Comparison of ENCODE assay signal across 8 cellular contexts in the genomic region with DNA sequence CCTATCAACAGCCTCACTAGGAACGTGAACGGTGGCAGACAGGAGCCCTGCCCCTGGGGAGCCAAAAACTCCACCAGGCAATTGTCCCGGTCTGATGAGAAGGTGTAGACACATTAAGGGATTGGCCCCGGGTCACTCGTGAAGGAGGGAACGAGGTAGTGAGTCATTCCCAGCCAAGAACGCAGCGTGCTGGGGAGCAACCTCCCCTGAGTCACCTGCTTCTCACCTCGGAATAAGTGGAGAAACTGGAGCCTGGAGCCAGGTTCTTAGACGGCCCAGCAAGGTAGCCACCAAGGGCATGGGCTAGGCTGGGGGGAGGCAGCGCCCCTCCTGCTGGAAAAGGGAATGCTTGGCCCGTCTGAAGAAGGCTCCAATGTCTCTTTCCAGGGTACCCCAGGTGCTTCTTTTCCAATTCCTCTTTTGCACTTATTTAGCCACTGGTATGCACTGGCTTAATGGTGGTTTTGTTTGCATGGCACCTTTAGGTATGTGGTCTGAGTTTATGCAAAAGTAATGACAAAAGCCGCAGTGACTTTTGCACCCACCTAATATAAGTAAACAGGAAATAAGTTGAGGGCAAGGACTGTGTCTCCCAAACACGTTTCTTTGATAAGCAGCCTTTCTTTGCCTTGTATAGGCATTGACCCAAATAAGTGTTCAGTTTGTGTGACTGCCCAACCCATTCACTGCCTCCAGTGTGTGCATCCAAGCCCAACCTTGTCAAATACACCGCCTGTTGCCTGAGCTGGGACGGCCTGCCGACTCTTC. TPM values are rescaled to one million over a fixed set of nuclear protein-coding genes. Genes with fewer than 3 reads are reported as not detected.
DNase-seq lines count a peak whose midpoint lies in the region; ATAC-seq and TF ChIP-seq lines count a peak whose summit lies in the region.

No MANE protein-coding gene starts in this region.

- H3K36me3 ChIP-seq in mucosa of stomach (ENCODE audit: control insufficient read depth, insufficient read depth, low read length) = no peaks in the 10 kb centered on the region

- H3K9me3 Mint-ChIP-seq in T-helper 2 cell treated with Interferon-gamma antibody and Interleukin-4, amounts not matched to agents 5 μg/mL and 100 μg/mL, for 36 hours = no peaks in the 10 kb centered on the region

- TF ChIP-seq CTCF in AG10803 (conservative IDR thresholded peaks at IDR 0.05; ENCODE audit: low read length) = no peak
- TF ChIP-seq CTCF in dorsolateral prefrontal cortex (IDR thresholded peaks at IDR 0.05 in 54 of 56, conservative IDR thresholded peaks at IDR 0.05 in 2 of 56; ENCODE audit: low read depth in 1 of 56, partially characterized antibody in 56 of 56) = no peak

- intact Hi-C loops in dorsolateral prefrontal cortex (cut with DNase I) = loop anchor here (10.0 kb wide), 1 partner anchor 118 kb away; the partner anchor contains the start of gene PSMD12 (in 2 of the 2)

- H3K4me3 Mint-ChIP-seq in T-helper 2 cell treated with Interferon-gamma antibody and Interleukin-4, amounts not matched to agents 5 μg/mL and 100 μg/mL, for 36 hours = peak overlapping the region; percentile 71

- H3K4me1 Mint-ChIP-seq in T-helper 2 cell treated with Interferon-gamma antibody and Interleukin-4, amounts not matched to agents 5 μg/mL and 100 μg/mL, for 36 hours (ENCODE audit: low read depth) = peaks cover 26% of the 10 kb centered on the region

- H3K4me3 ChIP-seq in AG10803 (ENCODE audit: low read length) (peak overlapping the region; percentile 82), dorsolateral prefrontal cortex (peak overlapping the region in 53 of 59 donors; percentile 63 to 100 (median 96)), mucosa of stomach (ENCODE audit: low read length) (peak overlapping the region; percentile 66)

- peak overlapping the region; percentile 53 for H3K27ac Mint-ChIP-seq in T-helper 2 cell treated with Interferon-gamma antibody and Interleukin-4, amounts not matched to agents 5 μg/mL and 100 μg/mL, for 36 hours

- peak overlapping the region; percentile 96 for H3K9ac ChIP-seq in mucosa of stomach (ENCODE audit: low read length)

- H3K27me3 ChIP-seq in dorsolateral prefrontal cortex = no peaks in the 10 kb centered on the region
- H3K27me3 ChIP-seq in mucosa of stomach (ENCODE audit: control insufficient read depth, insufficient read depth, low read length) = no peaks in the 10 kb centered on the region

- peaks cover 17% of the 10 kb centered on the region for H3K4me1 ChIP-seq in mucosa of stomach (ENCODE audit: control insufficient read depth, insufficient read depth, low read length)

- H3K36me3 Mint-ChIP-seq in T-helper 2 cell treated with Interferon-gamma antibody and Interleukin-4, amounts not matched to agents 5 μg/mL and 100 μg/mL, for 36 hours (ENCODE audit: low read depth) = peaks cover 10% of the 10 kb centered on the region

- DNase-seq in AG10803 (ENCODE audit: low read depth) (no peak), dorsolateral prefrontal cortex (peak in 2 of 10 donors; percentile 12 to 54), NCI-H1930 (lab: John Stamatoyannopoulos, UW) (no peak), NCI-H524 treated with DMSO at 0.1 percent for 48 hours (lab: John Stamatoyannopoulos, UW) (no peak)
- no peak for DNase-seq in T-helper 2 cell treated with Interferon-gamma antibody and Interleukin-4, amounts not matched to agents 5 μg/mL and 100 μg/mL, for 36 hours (ENCODE audit: low spot score)

- peak overlapping the region in 4 of 59 donors; percentile 89 to 93 (median 91) for H3K27ac ChIP-seq in dorsolateral prefrontal cortex

- H3K27me3 Mint-ChIP-seq in T-helper 2 cell treated with Interferon-gamma antibody and Interleukin-4, amounts not matched to agents 5 μg/mL and 100 μg/mL, for 36 hours (ENCODE audit: low read depth) = peaks cover 14% of the 10 kb centered on the region

- ATAC-seq in GM18909 (IDR thresholded peaks at IDR 0.05; ENCODE audit: poor library complexity, unreplicated experiment) = peak; percentile 72
- ATAC-seq in HG03159 (IDR thresholded peaks at IDR 0.05; ENCODE audit: unreplicated experiment) = peak; percentile 58

- no peaks in the 10 kb centered on the region for H3K9me3 ChIP-seq in mucosa of stomach (ENCODE audit: control insufficient read depth, low read length)

RNA-seq across cellular contexts. Expression of gene HELZ, which starts 1.8 kb away (rescaled TPM):
- total RNA-seq in dorsolateral prefrontal cortex = 10 to 100 TPM; 48.6 to 93.2 (median 71.0) TPM
